Comparison of ENCODE assay signal across 21 cellular contexts in the genomic region with DNA sequence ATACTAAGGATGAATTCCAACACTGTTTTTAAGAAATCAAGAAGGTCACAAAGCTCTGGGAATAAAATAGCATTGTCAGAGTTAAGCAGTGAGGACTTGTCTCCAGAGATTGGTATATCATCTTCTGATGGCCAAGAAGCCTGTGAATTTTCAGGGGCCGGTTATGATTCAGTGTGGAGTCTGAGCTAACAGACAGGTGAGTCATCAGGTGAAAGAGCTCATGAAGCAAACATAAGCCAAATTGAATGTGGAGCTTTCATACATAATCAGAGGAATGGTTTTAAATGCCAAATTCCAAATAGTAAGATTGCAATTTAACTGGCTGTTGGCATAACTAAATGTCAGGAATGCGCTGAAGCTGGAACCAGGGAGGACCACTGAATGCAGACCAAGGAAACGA.
DNase-seq lines count a peak whose midpoint lies in the region; ATAC-seq and TF ChIP-seq lines count a peak whose summit lies in the region.
"Had no signal": no experiment of that assay in that cellular context is flagged by ENCODE, and none has a peak within 500 bp of the region (broad histone marks: within the 10 kb centered on the region; RNA-seq: fewer than 3 reads in every experiment).

No MANE protein-coding gene starts in this region.

- CTCF ChIA-PET in Panc1 (lab: Charles Lee): no interaction called here

- no peaks in the 10 kb centered on the region for H3K9me3 ChIP-seq in Panc1 (ENCODE audit: control insufficient read depth, insufficient read depth, low read depth, low read length)
- H3K9me3 ChIP-seq: neutrophil, SJCRH30 had no signal

- H3K4me3 ChIP-seq in Panc1 (ENCODE audit: low read depth in 2 of 2, low read length in 2 of 2): no peak overlapping the region
- H3K4me3 ChIP-seq: PC-9, SJCRH30 had no signal

- intact Hi-C loops in Panc1 (cut with micrococcal nuclease; ENCODE audit: unreplicated experiment): no loop called here

- BruUV-seq in Panc1 (replicated peaks; lab: Mats Ljungman, UMichigan): no TSS peak

- DNase-seq in ELR (ENCODE audit: low read depth): peak; percentile 40
- peak; percentile 12 for DNase-seq in Panc1 (ENCODE audit: low read depth, low spot score)
- DNase-seq in epithelial cell of prostate (ENCODE audit: low read depth, low spot score): peak; percentile 33
- DNase-seq in omental fat pad (ENCODE audit: low spot score): no peak
- no peak for DNase-seq in anterior cingulate cortex (lab: John Stamatoyannopoulos, UW)
- no peak for DNase-seq in GM10266 (ENCODE audit: extremely low spot score)
- DNase-seq in NCI-H1092 treated with DMSO at 0.1 percent for 48 hours (lab: John Stamatoyannopoulos, UW): no peak
- DNase-seq in NCI-H2029 (lab: John Stamatoyannopoulos, UW): no peak
- DNase-seq: activated CD8-positive, alpha-beta memory T cell treated with anti-CD3 and anti-CD28 coated beads for 24 hours; activated naive CD4-positive, alpha-beta T cell; activated T-cell treated with anti-CD3 and anti-CD28 coated beads, Interleukin-2, amount 50 U/mL, for 4 hours; central memory CD4-positive, alpha-beta T cell; NCI-H1694 treated with DMSO at 0.1 percent for 48 hours; NCI-H2227 treated with DMSO at 0.1 percent for 48 hours; NCI-H774; right cardiac atrium; SJCRH30; T-helper 1 cell had no signal

- POLR2A ChIA-PET in Panc1 (lab: Charles Lee): no interaction called here

- no peaks in the 10 kb centered on the region for H3K36me3 ChIP-seq in Panc1 (ENCODE audit: control insufficient read depth, insufficient read depth, low read length)
- H3K36me3 ChIP-seq: neutrophil, SJCRH30 had no signal

- no peak for ATAC-seq in Panc1
- ATAC-seq in omental fat pad (ENCODE audit: low FRiP score): peak; percentile 73
- ATAC-seq: activated T-cell treated with anti-CD3 and anti-CD28 coated beads, Interleukin-2, amount 50 U/mL, for 4 hours; right cardiac atrium had no signal

- H3K27ac ChIP-seq in Panc1 (ENCODE audit: low read length): no peak overlapping the region
- H3K27ac ChIP-seq in epithelial cell of prostate: peak overlapping the region; percentile 23
- H3K27ac ChIP-seq: C4-2B, neutrophil, PC-9, SJCRH30 had no signal

- no peaks in the 10 kb centered on the region for H3K27me3 ChIP-seq in Panc1 (ENCODE audit: control insufficient read depth, insufficient read depth, low read length)
- H3K27me3 ChIP-seq: neutrophil, SJCRH30 had no signal

- TF ChIP-seq CTCF in Panc1 (IDR thresholded peaks at IDR 0.05): no peak
- TF ChIP-seq CTCF in omental fat pad (IDR thresholded peaks at IDR 0.05): no peak
- no peak for TF ChIP-seq CTCF in GM10266 (IDR thresholded peaks at IDR 0.05; ENCODE audit: control insufficient read depth, insufficient read depth, low read depth, missing control alignments)

- no peaks in the 10 kb centered on the region for H3K4me1 ChIP-seq in Panc1 (ENCODE audit: control insufficient read depth, insufficient read depth, low read length)
- H3K4me1 ChIP-seq: SJCRH30 had no signal

- in situ Hi-C loops in Panc1 (cut with HindIII; ENCODE audit: low pct_unique_long_range_greater_than_20kb, low sequenced_read_pairs): no loop called here

Comparison
In these comparisons a context has a peak if more than half of its experiments do, and no peak if none do; other contexts are left out.
1. DNase-seq: peak in ELR (single experiment), Panc1 (single experiment) and epithelial cell of prostate (single experiment); none in omental fat pad (single experiment), anterior cingulate cortex (0 of 58), GM10266 (single experiment), NCI-H1092 treated with DMSO at 0.1 percent for 48 hours (single experiment) and NCI-H2029 (single experiment).